Comparison of ENCODE assay signal across 29 cellular contexts in the genomic region with DNA sequence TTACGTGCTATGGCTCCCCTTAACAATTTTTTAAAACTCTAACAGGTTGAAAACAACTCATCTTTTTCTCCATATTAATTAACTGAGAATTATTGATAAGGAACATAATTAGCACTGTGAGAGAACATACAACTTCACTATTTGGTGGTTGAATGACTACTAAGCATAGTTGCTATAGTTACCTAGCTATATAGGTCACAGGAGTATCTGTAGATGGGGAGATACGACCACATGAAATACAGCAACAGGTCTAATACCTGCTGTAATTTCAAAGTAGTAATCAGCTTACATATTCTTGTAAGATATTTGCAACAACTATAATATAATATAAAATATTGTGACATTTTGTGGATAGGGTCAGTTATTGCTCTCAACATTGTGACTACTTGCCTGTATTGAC.
"Had no signal": no experiment of that assay in that cellular context is flagged by ENCODE, and none has a peak within 500 bp of the region (broad histone marks: within the 10 kb centered on the region; RNA-seq: fewer than 3 reads in every experiment).

No MANE protein-coding gene starts in this region.

- H3K4me1 Mint-ChIP-seq: stimulated activated effector memory CD8-positive, alpha-beta T cell treated with anti-CD3 and anti-CD28 coated beads, Interleukin-12 subunit alpha, Interleukin-12 subunit beta, amount 100 ng/mL, for 72 hours; stimulated activated memory B cell treated with anti-CD40 and anti-IgM and Interleukin-4, amounts not matched to agents 10 μg/mL and 1 μg/mL and 100 μg/mL, for 72 hours; stimulated activated naive B cell treated with anti-CD40 and anti-IgM and Interleukin-4, amounts not matched to agents 10 μg/mL and 1 μg/mL and 100 μg/mL, for 72 hours; stimulated activated naive CD8-positive, alpha-beta T cell treated with anti-CD3 and anti-CD28 coated beads, Interleukin-15, amount 100 ng/mL, for 72 hours had no signal

- H3K36me3 ChIP-seq: stomach, suprapubic skin, thoracic aorta, thyroid gland, tibial artery, tibial nerve, transverse colon, upper lobe of left lung, upper lobe of right lung, uterus, vagina had no signal

- H3K4me1 ChIP-seq: testis, thyroid gland, tibial artery, transverse colon, upper lobe of right lung, uterus, vagina had no signal

- H3K9me3 ChIP-seq: stomach, suprapubic skin, testis, thoracic aorta, thyroid gland, tibial nerve, transverse colon, upper lobe of left lung, upper lobe of right lung, uterus, vagina had no signal

- FAIRE-seq: urothelium cell line had no signal

- H3K27ac ChIP-seq: stomach, suprapubic skin, testis, thoracic aorta, thyroid gland, tibial artery, tibial nerve, transverse colon, upper lobe of left lung, upper lobe of right lung, uterus, vagina had no signal

- H3K4me3 Mint-ChIP-seq: stimulated activated effector memory CD8-positive, alpha-beta T cell treated with anti-CD3 and anti-CD28 coated beads, Interleukin-12 subunit alpha, Interleukin-12 subunit beta, amount 100 ng/mL, for 72 hours; stimulated activated memory B cell treated with anti-CD40 and anti-IgM and Interleukin-4, amounts not matched to agents 10 μg/mL and 1 μg/mL and 100 μg/mL, for 72 hours; stimulated activated naive B cell treated with anti-CD40 and anti-IgM and Interleukin-4, amounts not matched to agents 10 μg/mL and 1 μg/mL and 100 μg/mL, for 72 hours; stimulated activated naive CD8-positive, alpha-beta T cell treated with anti-CD3 and anti-CD28 coated beads, Interleukin-15, amount 100 ng/mL, for 72 hours; stimulated activated naive CD8-positive, alpha-beta T cell treated with anti-CD3 and anti-CD28 coated beads, Interleukin-15, Interleukin-2, amounts not matched to agents 100 ng/mL and 50 ng/mL, for 24 hours; type B pancreatic cell had no signal

- ATAC-seq: stimulated activated effector memory CD8-positive, alpha-beta T cell treated with anti-CD3 and anti-CD28 coated beads, Interleukin-12 subunit alpha, Interleukin-12 subunit beta, amount 100 ng/mL, for 72 hours; stimulated activated memory B cell treated with anti-CD40 and anti-IgM and Interleukin-4, amounts not matched to agents 10 μg/mL and 1 μg/mL and 100 μg/mL, for 72 hours; stimulated activated naive B cell treated with anti-CD40 and anti-IgM and Interleukin-4, amounts not matched to agents 10 μg/mL and 1 μg/mL and 100 μg/mL, for 72 hours; stimulated activated naive CD8-positive, alpha-beta T cell treated with anti-CD3 and anti-CD28 coated beads, Interleukin-15, amount 100 ng/mL, for 72 hours; stimulated activated naive CD8-positive, alpha-beta T cell treated with anti-CD3 and anti-CD28 coated beads, Interleukin-15, Interleukin-2, amounts not matched to agents 100 U/mL and 50 U/mL, for 24 hours; upper lobe of right lung had no signal

- H3K27ac Mint-ChIP-seq: stimulated activated effector memory CD8-positive, alpha-beta T cell treated with anti-CD3 and anti-CD28 coated beads, Interleukin-12 subunit alpha, Interleukin-12 subunit beta, amount 100 ng/mL, for 72 hours; stimulated activated memory B cell treated with anti-CD40 and anti-IgM and Interleukin-4, amounts not matched to agents 10 μg/mL and 1 μg/mL and 100 μg/mL, for 72 hours; stimulated activated naive B cell treated with anti-CD40 and anti-IgM and Interleukin-4, amounts not matched to agents 10 μg/mL and 1 μg/mL and 100 μg/mL, for 72 hours; stimulated activated naive CD8-positive, alpha-beta T cell treated with anti-CD3 and anti-CD28 coated beads, Interleukin-15, amount 100 ng/mL, for 72 hours; stimulated activated naive CD8-positive, alpha-beta T cell treated with anti-CD3 and anti-CD28 coated beads, Interleukin-15, Interleukin-2, amounts not matched to agents 100 ng/mL and 50 ng/mL, for 24 hours; type B pancreatic cell had no signal

- H3K27me3 ChIP-seq: stomach, suprapubic skin, testis, thyroid gland, tibial artery, tibial nerve, transverse colon, upper lobe of left lung, upper lobe of right lung, uterus, vagina had no signal

- H3K4me3 ChIP-seq: stomach, suprapubic skin, testis, thoracic aorta, thyroid gland, tibial artery, tibial nerve, transverse colon, upper lobe of left lung, upper lobe of right lung, uterus, vagina had no signal

- DNase-seq: stimulated activated CD4-positive, alpha-beta T cell treated with anti-CD3 and anti-CD28 coated beads, Interleukin-2, amount 100 ng/mL, for 48 hours; stimulated activated CD4-positive, alpha-beta T cell treated with anti-CD3 and anti-CD28 coated beads, Interleukin-4, amount 100 ng/mL, for 1 hour; stimulated activated CD4-positive, alpha-beta T cell treated with anti-CD3 and anti-CD28 coated beads, Interleukin-4, amount 100 ng/mL, for 24 hours; stimulated activated CD4-positive, alpha-beta T cell treated with anti-CD3 and anti-CD28 coated beads, Interleukin-4, amount 100 ng/mL, for 4 hours; stimulated activated CD8-positive, alpha-beta memory T cell treated with anti-CD3 and anti-CD28 coated beads, Interleukin-4, amount 100 ng/mL, for 48 hours; stimulated activated naive B cell treated with anti-CD40 and anti-IgM and Interleukin-4, amounts not matched to agents 10 μg/mL and 1 μg/mL and 100 μg/mL, for 72 hours; stimulated activated naive CD4-positive, alpha-beta T cell; stimulated activated naive CD4-positive, alpha-beta T cell treated with Interleukin-2 at 50 U/mL for 16 hours; stimulated activated naive CD8-positive, alpha-beta T cell treated with anti-CD3 and anti-CD28 coated beads, Interleukin-15, amount 100 ng/mL, for 72 hours; stimulated activated naive CD8-positive, alpha-beta T cell treated with anti-CD3 and anti-CD28 coated beads, Interleukin-15, Interleukin-2, amounts not matched to agents 100 U/mL and 50 U/mL, for 24 hours; stomach; substantia nigra; testis; thyroid gland; tibial artery; transverse colon; trophoblast cell; upper lobe of left lung; upper lobe of right lung; uterus had no signal

- H3K36me3 Mint-ChIP-seq: stimulated activated effector memory CD8-positive, alpha-beta T cell treated with anti-CD3 and anti-CD28 coated beads, Interleukin-12 subunit alpha, Interleukin-12 subunit beta, amount 100 ng/mL, for 72 hours; stimulated activated memory B cell treated with anti-CD40 and anti-IgM and Interleukin-4, amounts not matched to agents 10 μg/mL and 1 μg/mL and 100 μg/mL, for 72 hours; stimulated activated naive B cell treated with anti-CD40 and anti-IgM and Interleukin-4, amounts not matched to agents 10 μg/mL and 1 μg/mL and 100 μg/mL, for 72 hours; type B pancreatic cell had no signal

- H3K27me3 Mint-ChIP-seq: stimulated activated memory B cell treated with anti-CD40 and anti-IgM and Interleukin-4, amounts not matched to agents 10 μg/mL and 1 μg/mL and 100 μg/mL, for 72 hours; stimulated activated naive B cell treated with anti-CD40 and anti-IgM and Interleukin-4, amounts not matched to agents 10 μg/mL and 1 μg/mL and 100 μg/mL, for 72 hours; stimulated activated naive CD8-positive, alpha-beta T cell treated with anti-CD3 and anti-CD28 coated beads, Interleukin-15, amount 100 ng/mL, for 72 hours; stimulated activated naive CD8-positive, alpha-beta T cell treated with anti-CD3 and anti-CD28 coated beads, Interleukin-15, Interleukin-2, amounts not matched to agents 100 ng/mL and 50 ng/mL, for 24 hours had no signal
